17 cellular contexts compared by ENCODE assay signal in genomic region chr15:68585574-68586273, GRCh38. TPM values are rescaled to one million over a fixed set of nuclear protein-coding genes. Genes with fewer than 3 reads are reported as not detected.
A peak's percentile ranks its signal among the peaks of the same experiment; 100 is the strongest.
DNase-seq lines count a peak whose midpoint lies in the region; FAIRE-seq and TF ChIP-seq lines count a peak whose summit lies in the region.
"Had no signal": no experiment of that assay in that cellular context is flagged by ENCODE, and none has a peak within 500 bp of the region (broad histone marks: within the 10 kb centered on the region; RNA-seq: fewer than 3 reads in every experiment).

No MANE protein-coding gene starts in this region.

- H3K79me1 ChIP-seq in H1 (ENCODE audit: low read depth, low read length) (no peaks in the 10 kb centered on the region; the same call in 1 of the 2 replicates), trophoblast cell (ENCODE audit: low read length) (no peaks in the 10 kb centered on the region)

- H2BK12ac ChIP-seq in H1 (ENCODE audit: low read depth, low read length) (no peak overlapping the region), trophoblast cell (ENCODE audit: low read length) (no peak overlapping the region)

- H2AFZ ChIP-seq in ACC112 (ENCODE audit: low read length, unreplicated experiment) = no peak overlapping the region
- H2AFZ ChIP-seq in H1 (ENCODE audit: low read length) = no peak overlapping the region
- no peak overlapping the region for H2AFZ ChIP-seq in trophoblast cell (ENCODE audit: insufficient read depth, low read length, poor library complexity)

- no peak overlapping the region for H3K56ac ChIP-seq in H1 (replicated peaks; ENCODE audit: insufficient read length, low read depth, low read length)

- H3K4ac ChIP-seq in H1 (replicated peaks; ENCODE audit: insufficient read length, low read depth, low read length) = peak overlapping the region; percentile 17
- no peak overlapping the region for H3K4ac ChIP-seq in trophoblast cell (ENCODE audit: low read depth, low read length)

- H3K23ac ChIP-seq in H1 (ENCODE audit: insufficient read length) (no peak overlapping the region), trophoblast cell (ENCODE audit: low read length) (no peak overlapping the region)

- no peak for TF ChIP-seq CTCF in H1 (IDR thresholded peaks at IDR 0.05; ENCODE audit: control extremely low read depth in 1 of 3, insufficient read depth in 1 of 3, low read depth in 1 of 3, low read length in 3 of 3)

- H2AK5ac ChIP-seq in H1 (ENCODE audit: low read depth, low read length) (no peak overlapping the region), trophoblast cell (ENCODE audit: low read length) (no peak overlapping the region)

- no peak overlapping the region for H4K5ac ChIP-seq in H1 (ENCODE audit: insufficient read length, low read depth, low read length)

- H3K4me3 ChIP-seq in ACC112 (ENCODE audit: low read depth, low read length) (0 out of 2 replicates have a peak overlapping the region, but pooled peaks have one; percentile 10), H1 (ENCODE audit: extremely low read depth in 1 of 4, insufficient read depth in 2 of 4, low read depth in 3 of 4, low read length in 4 of 4) (no peak overlapping the region), trophoblast cell (ENCODE audit: low read depth, low read length) (no peak overlapping the region)
- H3K4me3 ChIP-seq: body of pancreas had no signal

- H3K36me3 ChIP-seq in ACC112 (ENCODE audit: insufficient read depth, low read length) (no peaks in the 10 kb centered on the region), H1 (ENCODE audit: control insufficient read depth in 2 of 4, insufficient read depth in 4 of 4, low read length in 3 of 4) (no peaks in the 10 kb centered on the region), trophoblast cell (ENCODE audit: control insufficient read depth in 1 of 2, insufficient read depth in 2 of 2, low read length in 2 of 2) (no peaks in the 10 kb centered on the region)

- H4K8ac ChIP-seq in H1 (ENCODE audit: extremely low read depth, insufficient read depth, low read length) = no peak overlapping the region
- no peak overlapping the region for H4K8ac ChIP-seq in trophoblast cell (ENCODE audit: low read depth, low read length)

- CTCF ChIA-PET in H1 (lab: Charles Lee; ENCODE audit: partially characterized antibody) = interaction anchor here (0.8 to 4.9 kb wide), 4 partner anchors 32 to 89 kb away, joined by 3 to 26 read pairs (median 4); no protein-coding TSS in a partner anchor

- FAIRE-seq in H1 (lab: Jason Lieb, UNC) = no peak
- FAIRE-seq: islet of Langerhans had no signal

- no peak for TF ChIP-seq RAD21 in H1 (IDR thresholded peaks at IDR 0.05 in 1 of 2, conservative IDR thresholded peaks at IDR 0.05 in 1 of 2; ENCODE audit: low read depth in 2 of 2, low read length in 2 of 2)

- H3K14ac ChIP-seq in H1 (ENCODE audit: insufficient read length) (no peak overlapping the region), trophoblast cell (ENCODE audit: low read length) (no peak overlapping the region)

- H4K12ac ChIP-seq in trophoblast cell (ENCODE audit: low read depth, low read length) = no peak overlapping the region

- H3K79me2 ChIP-seq in ACC112 (ENCODE audit: control insufficient read depth, insufficient read depth, low read length, unreplicated experiment) = peaks cover 55% of the 10 kb centered on the region
- H3K79me2 ChIP-seq in H1 (ENCODE audit: control insufficient read depth in 1 of 2, insufficient read depth in 2 of 2, low read length in 2 of 2) = no peaks in the 10 kb centered on the region; a peak in 1 of 4 replicates
- H3K79me2 ChIP-seq in trophoblast cell (ENCODE audit: control insufficient read depth, insufficient read depth, low read length, poor library complexity) = no peaks in the 10 kb centered on the region

- H4K91ac ChIP-seq in H1 (replicated peaks; ENCODE audit: insufficient read length, low read length) (no peak overlapping the region), trophoblast cell (ENCODE audit: low read depth, low read length) (no peak overlapping the region)

- no peak overlapping the region for H3K18ac ChIP-seq in H1 (ENCODE audit: extremely low read depth, low read length)
- H3K18ac ChIP-seq in trophoblast cell (ENCODE audit: low read length) = no peak overlapping the region

- H2BK15ac ChIP-seq in H1 (ENCODE audit: low read length) = no peak overlapping the region; the same call in 1 of the 2 replicates

- H3K27ac ChIP-seq in ACC112 (ENCODE audit: low read depth, low read length) = peak overlapping the region; percentile 85
- H3K27ac ChIP-seq in H1 (ENCODE audit: low read depth, low read length) = no peak overlapping the region
- H3K27ac ChIP-seq in trophoblast cell (ENCODE audit: low read depth, low read length) = no peak overlapping the region
- H3K27ac ChIP-seq: body of pancreas had no signal

- H3K27me3 ChIP-seq in ACC112 (ENCODE audit: insufficient read depth, low read length) (no peaks in the 10 kb centered on the region), H1 (replicated peaks in 1 of 4; ENCODE audit: control insufficient read depth in 3 of 4, extremely low read depth in 1 of 4, insufficient read depth in 3 of 4, low read length in 3 of 4) (peaks cover 0 to 6% (median 3%) of the 10 kb centered on the region in 4 experiments; a peak in 4 of 7 replicates), trophoblast cell (ENCODE audit: insufficient read depth, low read length) (peaks cover 3% of the 10 kb centered on the region)
- H3K27me3 ChIP-seq: body of pancreas had no signal

- no peak for TF ChIP-seq POLR2A in H1 (IDR thresholded peaks at IDR 0.05; ENCODE audit: control extremely low read depth in 1 of 2, low read depth in 2 of 2, low read length in 2 of 2)
- no peak for TF ChIP-seq POLR2A in erythroblast (IDR thresholded peaks at IDR 0.05; ENCODE audit: low read length)

- H3K4me2 ChIP-seq in H1 (ENCODE audit: insufficient read depth in 1 of 2, low read depth in 2 of 2, low read length in 2 of 2) (no peak overlapping the region), trophoblast cell (ENCODE audit: low read length) (no peak overlapping the region)

- no peak overlapping the region for H2BK20ac ChIP-seq in H1 (ENCODE audit: low read length)

- H2BK120ac ChIP-seq in H1 (replicated peaks; ENCODE audit: low read depth, low read length) (no peak overlapping the region), trophoblast cell (ENCODE audit: insufficient read depth, low read length, poor library complexity) (no peak overlapping the region)

- POLR2A ChIA-PET in H1 (lab: Charles Lee; ENCODE audit: partially characterized antibody) = interaction anchor here (1.7 kb wide), 1 partner anchor 21 kb away, joined by 3 read pairs; no protein-coding TSS in a partner anchor

- DNase-seq in NCI-H526 treated with DMSO at 0.1 percent for 48 hours (lab: John Stamatoyannopoulos, UW) (peak; percentile 87), H1 (ENCODE audit: low read depth in 1 of 2, low spot score in 2 of 2) (no peak), nucleus accumbens (lab: John Stamatoyannopoulos, UW) (peak in 29 of 56 donors; percentile 28 to 65 (median 47)), trophoblast cell (no peak), AG08396 (ENCODE audit: low spot score) (no peak), erythroblast (lab: John Stamatoyannopoulos, UW) (no peak)
- DNase-seq in activated T-cell treated with anti-CD3 and anti-CD28 coated beads, Interleukin-2, amount 50 U/mL, for 48 hours = no peak
- DNase-seq: activated CD4-positive, alpha-beta T cell treated with anti-CD3 and anti-CD28 coated beads, Interleukin-2, amount 10 ng/mL, durations not matched to agents 7 days and 5 days; activated T-cell treated with anti-CD3 and anti-CD28 coated beads, Interleukin-2, amount 50 U/mL, for 72 hours; effector memory CD4-positive, alpha-beta T cell; foreskin melanocyte; GF-D8; NCI-H2107 had no signal

- H3K9ac ChIP-seq in H1 (replicated peaks in 1 of 4; ENCODE audit: extremely low read depth in 1 of 4, low read depth in 3 of 4, low read length in 3 of 4) (no peak overlapping the region), trophoblast cell (ENCODE audit: low read length) (no peak overlapping the region)

- H3K9me3 ChIP-seq in H1 (ENCODE audit: insufficient read depth in 2 of 2, low read depth in 1 of 2, low read length in 1 of 2) (no peaks in the 10 kb centered on the region), trophoblast cell (ENCODE audit: insufficient read depth, low read depth, low read length) (no peaks in the 10 kb centered on the region)
- H3K9me3 ChIP-seq: body of pancreas had no signal

- H4K20me1 ChIP-seq in H1 (replicated peaks in 1 of 2; ENCODE audit: control insufficient read depth in 1 of 2, insufficient read depth in 2 of 2, low read length in 2 of 2) = no peaks in the 10 kb centered on the region

- H3K4me1 ChIP-seq in ACC112 (ENCODE audit: control insufficient read depth, insufficient read depth, low read length, unreplicated experiment) = peaks cover 59% of the 10 kb centered on the region
- H3K4me1 ChIP-seq in H1 (replicated peaks in 1 of 4; ENCODE audit: control insufficient read depth in 3 of 4, insufficient read depth in 4 of 4, low read length in 3 of 4) = peaks cover 2 to 19% (median 8%) of the 10 kb centered on the region in 4 experiments
- H3K4me1 ChIP-seq in trophoblast cell (ENCODE audit: control insufficient read depth in 1 of 2, insufficient read depth in 2 of 2, low read length in 2 of 2) = peaks cover 0 to 2% of the 10 kb centered on the region in 2 experiments
- H3K4me1 ChIP-seq: body of pancreas had no signal

- TF ChIP-seq EP300 in H1 (IDR thresholded peaks at IDR 0.05; ENCODE audit: borderline replicate concordance in 1 of 2, low read depth in 2 of 2, low read length in 2 of 2) = no peak

- WGBS in H1 (ENCODE audit: extremely low coverage in 1 of 2, insufficient coverage in 1 of 2, insufficient read length in 1 of 2, insufficient replicate concordance in 2 of 2, low coverage in 1 of 2, low lambda C conversion rate in 2 of 2, missing lambda C conversion rate in 1 of 2), 2 experiments = 90% methylated on average over 8 of the region's 8 CpGs; no CpG with 5 or more reads in 1 of the 2 experiments
- no CpG with 5 or more reads among the region's 8 CpGs for WGBS in trophoblast cell (ENCODE audit: extremely low coverage, insufficient coverage, insufficient read length)

- H2BK5ac ChIP-seq in H1 (ENCODE audit: low read depth, low read length) (no peak overlapping the region), trophoblast cell (ENCODE audit: low read depth, low read length, poor library complexity) (no peak overlapping the region)

- no peaks in the 10 kb centered on the region for H3K23me2 ChIP-seq in H1 (ENCODE audit: low read depth, low read length)

TF ChIP-seq in H1, 55 proteins besides CTCF, POLR2A, EP300 and RAD21 (continues in another document):
- TF ChIP-seq CBX5 (IDR thresholded peaks at IDR 0.05; ENCODE audit: low read depth, low read length) = no peak

RNA-seq across cellular contexts. Expression of gene CORO2B, which starts 6.9 kb away (rescaled TPM):
- 3.4 and 4.7 TPM in 2 replicates for total RNA-seq in H1 (2021; fragmentation: NEBNext Ultra II Directional; extraction: Animal tissue kit (Norgen Biotek cat#: 25700))
- 6.1 and 6.7 TPM in 2 replicates for polyA plus RNA-seq in H1 (2011; rRNA removed)
- polyA plus RNA-seq in H1 (2011; cell fraction: cytosol; rRNA removed) = 3.5 TPM
- 5.4 TPM for polyA plus RNA-seq in H1 (2011; cell fraction: nucleus; rRNA removed)
- 3.8 to 5.5 TPM (median 4.8 TPM) in 4 replicates for polyA plus RNA-seq in H1 (2012, experiment 1 of 2)
- 3.7 TPM for polyA plus RNA-seq in H1 (2012, experiment 2 of 2)
- polyA plus RNA-seq in H1 (2013, experiment 1 of 2) = 2.4 TPM
- 2.2 TPM for polyA plus RNA-seq in H1 (2013, experiment 2 of 2)
- 4.0 TPM in 2 replicates for polyA minus RNA-seq in H1 (2011; rRNA and poly(A)+ RNA removed)
- 2.9 TPM for polyA minus RNA-seq in H1 (2011; cell fraction: cytosol; rRNA and poly(A)+ RNA removed)
- polyA minus RNA-seq in H1 (2011; cell fraction: nucleus; rRNA and poly(A)+ RNA removed) = 2.2 TPM
- polyA plus RNA-seq in trophoblast cell (2013) = 0.22 and 0.24 TPM in 2 replicates
- total RNA-seq: activated CD4-positive, alpha-beta T cell treated with anti-CD3 and anti-CD28 coated beads, Interleukin-2, amount 10 ng/mL, durations not matched to agents 7 days and 5 days; T-helper 2 cell treated with Interferon-gamma antibody and Interleukin-4, amounts not matched to agents 100 ng/mL and 5 ng/mL, for 36 hours had no signal

Comparison
In these comparisons a context has a peak if more than half of its experiments do, and no peak if none do; other contexts are left out.
1. DNase-seq: peak in NCI-H526 treated with DMSO at 0.1 percent for 48 hours (single experiment) and nucleus accumbens (29 of 56); none in H1 (0 of 2), trophoblast cell (0 of 2), AG08396 (single experiment), erythroblast (0 of 2) and activated T-cell treated with anti-CD3 and anti-CD28 coated beads, Interleukin-2, amount 50 U/mL, for 48 hours (0 of 2).